12 cellular contexts compared by ENCODE assay signal in genomic region chr5:151153300-151153699, GRCh38. TPM values are rescaled to one million over a fixed set of nuclear protein-coding genes. Genes with fewer than 3 reads are reported as not detected.
DNase-seq lines count a peak whose midpoint lies in the region; FAIRE-seq and TF ChIP-seq lines count a peak whose summit lies in the region.
"Had no signal": no experiment of that assay in that cellular context is flagged by ENCODE, and none has a peak within 500 bp of the region (broad histone marks: within the 10 kb centered on the region; RNA-seq: fewer than 3 reads in every experiment).

No MANE protein-coding gene starts in this region.

- TF ChIP-seq CTCF in A673 (conservative IDR thresholded peaks at IDR 0.05; ENCODE audit: low read depth, low read length) (no peak), nephron (IDR thresholded peaks at IDR 0.05; ENCODE audit: unreplicated experiment in 3 of 3) (no peak)

- no peaks in the 10 kb centered on the region for H3K27me3 ChIP-seq in A673 (replicated peaks; ENCODE audit: insufficient read depth, low read depth, low read length, poor library complexity)
- H3K27me3 ChIP-seq: BLaER1 had no signal

- H3K4me1 ChIP-seq in A673 (ENCODE audit: insufficient read depth, low read length, poor library complexity, severe bottlenecking) = peaks cover 56% of the 10 kb centered on the region

- no peaks in the 10 kb centered on the region for H3K9me3 ChIP-seq in A673 (ENCODE audit: low read depth, low read length, poor library complexity, severe bottlenecking)
- H3K9me3 ChIP-seq: BLaER1 had no signal

- H3K27me3 Mint-ChIP-seq in activated naive CD8-positive, alpha-beta T cell treated with anti-CD3 and anti-CD28 coated beads for 36 hours = no peaks in the 10 kb centered on the region
- H3K27me3 Mint-ChIP-seq in nephron (ENCODE audit: low read depth) = peaks cover 3% of the 10 kb centered on the region

- TF ChIP-seq POLR2A in H54 (IDR thresholded peaks at IDR 0.05; ENCODE audit: low read depth, low read length) = no peak

- H3K4me3 ChIP-seq in A673 (ENCODE audit: low read depth, low read length, poor library complexity, severe bottlenecking) = no peak overlapping the region
- H3K4me3 ChIP-seq: BLaER1 had no signal

- peaks cover 59% of the 10 kb centered on the region for H3K36me3 Mint-ChIP-seq in activated naive CD8-positive, alpha-beta T cell treated with anti-CD3 and anti-CD28 coated beads for 36 hours
- peaks cover 7% of the 10 kb centered on the region for H3K36me3 Mint-ChIP-seq in nephron (ENCODE audit: low read depth)

- no TSS peak for BruUV-seq in A673 (replicated peaks; lab: Mats Ljungman, UMichigan)

- POLR2A ChIA-PET in A673 (lab: Charles Lee; ENCODE audit: low non-redundant PET) = no interaction called here

- CTCF ChIA-PET in A673 (lab: Charles Lee) = no interaction called here

- H3K36me3 ChIP-seq in A673 (ENCODE audit: insufficient read depth, low read length, poor library complexity, severe bottlenecking) = no peaks in the 10 kb centered on the region
- H3K36me3 ChIP-seq: BLaER1 had no signal

- H3K27ac Mint-ChIP-seq in activated naive CD8-positive, alpha-beta T cell treated with anti-CD3 and anti-CD28 coated beads for 36 hours = peak overlapping the region; percentile 92
- H3K27ac Mint-ChIP-seq in nephron = peak overlapping the region; percentile 57 to 99 (median 84)

- peak overlapping the region; percentile 61 for H3K4me3 Mint-ChIP-seq in activated naive CD8-positive, alpha-beta T cell treated with anti-CD3 and anti-CD28 coated beads for 36 hours
- peak overlapping the region in 2 of 3 experiments; percentile 15 to 73 for H3K4me3 Mint-ChIP-seq in nephron

- DNase-seq in A673 (ENCODE audit: low spot score) (no peak), GM18507 (ENCODE audit: extremely low spot score, insufficient read length, low read depth) (no peak), H54 (ENCODE audit: insufficient read length, low spot score) (no peak), cortex of kidney (lab: John Stamatoyannopoulos, UW) (no peak), pons (ENCODE audit: low spot score) (no peak), NCI-H1436 (lab: John Stamatoyannopoulos, UW) (no peak)
- peak; percentile 26 for DNase-seq in activated naive CD8-positive, alpha-beta T cell treated with anti-CD3 and anti-CD28 coated beads for 36 hours
- DNase-seq: NCI-H1092 treated with DMSO at 0.1 percent for 48 hours, NCI-H69 had no signal

- peak overlapping the region; percentile 34 for H3K27ac ChIP-seq in A673 (ENCODE audit: low read depth, low read length, poor library complexity, severe bottlenecking)
- H3K27ac ChIP-seq: BLaER1 had no signal

- no peaks in the 10 kb centered on the region for H3K9me3 Mint-ChIP-seq in activated naive CD8-positive, alpha-beta T cell treated with anti-CD3 and anti-CD28 coated beads for 36 hours
- no peaks in the 10 kb centered on the region for H3K9me3 Mint-ChIP-seq in nephron

- peaks cover 71% of the 10 kb centered on the region for H3K4me1 Mint-ChIP-seq in activated naive CD8-positive, alpha-beta T cell treated with anti-CD3 and anti-CD28 coated beads for 36 hours
- peaks cover 82% of the 10 kb centered on the region for H3K4me1 Mint-ChIP-seq in nephron

- FAIRE-seq in GM18507 (lab: Jason Lieb, UNC) = peak; percentile 31
- no peak for FAIRE-seq in H54 (lab: Jason Lieb, UNC)
- FAIRE-seq: frontal cortex had no signal

- intact Hi-C loops in A673 (cut with micrococcal nuclease; ENCODE audit: unreplicated experiment) = loop anchor here (10.0 kb wide), 1 partner anchor 588 kb away; no protein-coding TSS in a partner anchor

RNA-seq across cellular contexts. Expression of gene ANXA6, which starts 4.3 kb away (rescaled TPM):
- 95.9 and 130 TPM in 2 replicates for total RNA-seq in A673 (2021)
- total RNA-seq in activated naive CD8-positive, alpha-beta T cell treated with anti-CD3 and anti-CD28 coated beads for 36 hours = 100 to 1,000 TPM; 407 to 417 TPM
